12 cellular contexts compared by ENCODE assay signal in the genomic region with DNA sequence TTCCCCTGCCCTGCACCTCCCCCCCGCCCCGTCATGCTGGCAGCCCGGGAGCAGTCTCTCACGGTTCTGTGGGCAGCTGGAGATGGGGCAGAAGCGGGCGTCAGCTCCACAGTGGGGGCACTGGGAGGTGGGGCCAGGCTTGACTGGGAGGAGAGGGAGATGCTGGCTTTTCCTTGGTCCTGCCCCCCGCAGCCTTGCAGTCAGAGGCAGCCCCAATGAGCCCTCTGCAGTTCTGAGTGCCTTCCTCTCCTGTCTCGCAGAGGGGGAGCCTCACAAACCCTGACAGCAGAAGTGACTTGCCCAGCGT. TPM values are rescaled to one million over a fixed set of nuclear protein-coding genes. Genes with fewer than 3 reads are reported as not detected.
DNase-seq lines count a peak whose midpoint lies in the region; ATAC-seq and TF ChIP-seq lines count a peak whose summit lies in the region.
"Had no signal": no experiment of that assay in that cellular context is flagged by ENCODE, and none has a peak within 500 bp of the region (broad histone marks: within the 10 kb centered on the region; RNA-seq: fewer than 3 reads in every experiment).

No MANE protein-coding gene starts in this region.

- H3K27me3 ChIP-seq in dorsolateral prefrontal cortex = no peaks in the 10 kb centered on the region
- H3K27me3 ChIP-seq in lung (ENCODE audit: control insufficient read depth, insufficient read depth) = no peaks in the 10 kb centered on the region
- no peaks in the 10 kb centered on the region for H3K27me3 ChIP-seq in subcutaneous abdominal adipose tissue (ENCODE audit: control insufficient read depth in 5 of 5, insufficient read depth in 4 of 5, low read length in 5 of 5)
- H3K27me3 ChIP-seq: MG63 had no signal

- ATAC-seq in lung (ENCODE audit: insufficient read depth, low FRiP score) (no peak), GM21619 (IDR thresholded peaks at IDR 0.05; ENCODE audit: unreplicated experiment) (no peak), GM19452 (IDR thresholded peaks at IDR 0.05; ENCODE audit: unreplicated experiment) (no peak)

- no peaks in the 10 kb centered on the region for H3K36me3 Mint-ChIP-seq in activated naive CD8-positive, alpha-beta T cell treated with anti-CD3 and anti-CD28 coated beads for 36 hours

- DNase-seq in HT1080 (ENCODE audit: low read depth) (peak; percentile 46), dorsolateral prefrontal cortex (no peak), lung (ENCODE audit: low spot score) (no peak), T-helper 9 cell (no peak)
- no peak for DNase-seq in activated naive CD8-positive, alpha-beta T cell treated with anti-CD3 and anti-CD28 coated beads for 36 hours
- DNase-seq: COR-L47, cortex of kidney, NCI-H774 had no signal

- no peaks in the 10 kb centered on the region for H3K9me3 Mint-ChIP-seq in activated naive CD8-positive, alpha-beta T cell treated with anti-CD3 and anti-CD28 coated beads for 36 hours

- H3K36me3 ChIP-seq in lung (ENCODE audit: control insufficient read depth in 2 of 2, insufficient read depth in 2 of 2, low read length in 2 of 2) (no peaks in the 10 kb centered on the region), subcutaneous abdominal adipose tissue (ENCODE audit: control insufficient read depth in 5 of 5, insufficient read depth in 5 of 5, low read length in 5 of 5) (no peaks in the 10 kb centered on the region)
- H3K36me3 ChIP-seq: MG63 had no signal

- no peak overlapping the region for H3K4me3 Mint-ChIP-seq in activated naive CD8-positive, alpha-beta T cell treated with anti-CD3 and anti-CD28 coated beads for 36 hours

- TF ChIP-seq CTCF in dorsolateral prefrontal cortex (IDR thresholded peaks at IDR 0.05 in 54 of 56, conservative IDR thresholded peaks at IDR 0.05 in 2 of 56; ENCODE audit: low read depth in 1 of 56, partially characterized antibody in 56 of 56) = no peak
- TF ChIP-seq CTCF in lung (IDR thresholded peaks at IDR 0.05; ENCODE audit: control extremely low read depth, extremely low read depth) = no peak

- H3K4me1 ChIP-seq in lung (ENCODE audit: control insufficient read depth in 2 of 2, insufficient read depth in 2 of 2, low read length in 2 of 2) (peaks cover 8% of the 10 kb centered on the region in 2 donors), subcutaneous abdominal adipose tissue (ENCODE audit: control insufficient read depth in 5 of 5, insufficient read depth in 5 of 5, low read length in 5 of 5) (peaks cover 8 to 62% (median 55%) of the 10 kb centered on the region in 5 donors)

- 66 to 85% methylated on average over 9 of the region's 9 CpGs for WGBS in lung, 2 donors

- H3K4me3 ChIP-seq in dorsolateral prefrontal cortex (peak overlapping the region in 2 of 59 donors; percentile 6), lung (no peak overlapping the region), subcutaneous abdominal adipose tissue (ENCODE audit: low read depth in 1 of 5, low read length in 5 of 5) (peak overlapping the region in 2 of 5 donors; percentile 19 to 27)
- H3K4me3 ChIP-seq: MG63 had no signal

- H3K27ac Mint-ChIP-seq in activated naive CD8-positive, alpha-beta T cell treated with anti-CD3 and anti-CD28 coated beads for 36 hours = no peak overlapping the region

- intact Hi-C loops in dorsolateral prefrontal cortex (cut with DNase I) = no loop called here

- H3K4me1 Mint-ChIP-seq in activated naive CD8-positive, alpha-beta T cell treated with anti-CD3 and anti-CD28 coated beads for 36 hours = no peaks in the 10 kb centered on the region

- H3K9me3 ChIP-seq in lung (ENCODE audit: control insufficient read depth in 2 of 2, insufficient read depth in 1 of 2, low read length in 1 of 2) (no peaks in the 10 kb centered on the region), subcutaneous abdominal adipose tissue (ENCODE audit: control insufficient read depth in 5 of 5, low read length in 5 of 5) (no peaks in the 10 kb centered on the region)
- H3K9me3 ChIP-seq: MG63 had no signal

- H3K27me3 Mint-ChIP-seq in activated naive CD8-positive, alpha-beta T cell treated with anti-CD3 and anti-CD28 coated beads for 36 hours = peaks cover 6% of the 10 kb centered on the region

- peak overlapping the region in 50 of 59 donors; percentile 8 to 90 (median 60) for H3K27ac ChIP-seq in dorsolateral prefrontal cortex
- H3K27ac ChIP-seq in lung (ENCODE audit: low read depth in 1 of 2, low read length in 1 of 2) = peak overlapping the region; percentile 70 to 89
- peak overlapping the region; percentile 91 for H3K27ac ChIP-seq in subcutaneous abdominal adipose tissue (ENCODE audit: low read depth, low read length)

- peak overlapping the region in 4 of 5 donors; percentile 23 to 71 (median 56) for H3K9ac ChIP-seq in subcutaneous abdominal adipose tissue (ENCODE audit: low read length in 5 of 5)

RNA-seq across cellular contexts. Expression of gene ARHGEF10L, which starts 21.7 kb away (rescaled TPM):
- total RNA-seq in HT1080 (2014; rRNA removed; shearing (Covaris generic)) = 6.4 and 6.7 TPM in 2 replicates
- 3.9 and 4.9 TPM in 2 replicates for polyA plus RNA-seq in HT1080 (2015; cell fraction: cytosol; rRNA removed)
- polyA plus RNA-seq in HT1080 (2015; cell fraction: nucleus; rRNA removed) = 12.6 and 16.0 TPM in 2 replicates
- total RNA-seq in dorsolateral prefrontal cortex (10 to 100 TPM; 25.8 to 86.0 (median 36.9) TPM), lung (10 to 100 TPM; 15.0 to 43.4 TPM)
- 10 to 100 TPM; 23.8 to 24.9 TPM for polyA plus RNA-seq in lung
- not detected for total RNA-seq in activated naive CD8-positive, alpha-beta T cell treated with anti-CD3 and anti-CD28 coated beads for 36 hours
